Comparison of ENCODE assay signal across 24 cellular contexts in genomic region chr3:10956991-10957390, GRCh38. TPM values are rescaled to one million over a fixed set of nuclear protein-coding genes. Genes with fewer than 3 reads are reported as not detected.
"Had no signal": no experiment of that assay in that cellular context is flagged by ENCODE, and none has a peak within 500 bp of the region (broad histone marks: within the 10 kb centered on the region; RNA-seq: fewer than 3 reads in every experiment).

No MANE protein-coding gene starts in this region.

- ATAC-seq: activated CD8-positive, alpha-beta memory T cell treated with anti-CD3 and anti-CD28 coated beads, Interleukin-2, amount 10 ng/mL, durations not matched to agents 7 days and 5 days; activated T-cell treated with anti-CD3 and anti-CD28 coated beads, Interleukin-2, amount 50 U/mL, for 4 hours; natural killer cell; stimulated activated naive CD8-positive, alpha-beta T cell treated with anti-CD3 and anti-CD28 coated beads, Interleukin-15, amount 100 ng/mL, for 72 hours had no signal

- H3K36me3 ChIP-seq: colonic mucosa, prostate gland, SJSA1, tibial artery had no signal

- H3K27ac Mint-ChIP-seq: activated CD8-positive, alpha-beta memory T cell treated with anti-CD3 and anti-CD28 coated beads, Interleukin-2, amount 10 ng/mL, durations not matched to agents 7 days and 5 days; activated naive CD8-positive, alpha-beta T cell; natural killer cell; stimulated activated naive CD8-positive, alpha-beta T cell treated with anti-CD3 and anti-CD28 coated beads, Interleukin-15, amount 100 ng/mL, for 72 hours; T-helper 2 cell treated with Interferon-gamma antibody and Interleukin-4, amounts not matched to agents 5 μg/mL and 100 μg/mL, for 36 hours had no signal

- H3K9me3 ChIP-seq: colonic mucosa, prostate gland, SJSA1, tibial artery had no signal

- H3K36me3 Mint-ChIP-seq: activated CD8-positive, alpha-beta memory T cell treated with anti-CD3 and anti-CD28 coated beads, Interleukin-2, amount 10 ng/mL, durations not matched to agents 7 days and 5 days; activated naive CD8-positive, alpha-beta T cell; natural killer cell had no signal

- DNase-seq: activated CD4-positive, alpha-beta T cell treated with anti-CD3 and anti-CD28 coated beads, Interleukin-2, amount 50 U/mL, for 48 hours; activated CD4-positive, CD25-positive, alpha-beta regulatory T cell treated with anti-CD3 and anti-CD28 coated beads, Interleukin-2, amount 50 U/mL, for 72 hours; activated CD8-positive, alpha-beta memory T cell treated with anti-CD3 and anti-CD28 coated beads, Interleukin-2, amount 10 ng/mL, durations not matched to agents 7 days and 5 days; activated effector memory CD4-positive, alpha-beta T cell treated with anti-CD3 and anti-CD28 coated beads, Interleukin-2, amount 50 U/mL, for 16 hours; activated T-cell treated with anti-CD3 and anti-CD28 coated beads, Interleukin-2, amount 50 U/mL, for 4 hours; amygdala; colonic mucosa; effector CD4-positive, alpha-beta T cell; natural killer cell; occipital lobe; stimulated activated CD4-positive, alpha-beta T cell treated with anti-CD3 and anti-CD28 coated beads, Interleukin-15, amount 100 ng/mL, for 24 hours; stimulated activated CD4-positive, alpha-beta T cell treated with anti-CD3 and anti-CD28 coated beads, Interleukin-4, amount 100 ng/mL, for 24 hours; stimulated activated naive CD8-positive, alpha-beta T cell treated with anti-CD3 and anti-CD28 coated beads, Interleukin-15, amount 100 ng/mL, for 72 hours; SW 1271; tibial artery had no signal

- H3K9me3 Mint-ChIP-seq: activated T-cell treated with anti-CD3 and anti-CD28 coated beads, Interleukin-2, amount 50 U/mL, for 4 hours; natural killer cell; stimulated activated naive CD8-positive, alpha-beta T cell treated with anti-CD3 and anti-CD28 coated beads, Interleukin-15, amount 100 ng/mL, for 72 hours; T-helper 2 cell treated with Interferon-gamma antibody and Interleukin-4, amounts not matched to agents 5 μg/mL and 100 μg/mL, for 36 hours had no signal

- H3K4me3 ChIP-seq: colonic mucosa, lung, prostate gland, SJSA1, tibial artery had no signal

- H3K4me3 Mint-ChIP-seq: activated CD8-positive, alpha-beta memory T cell treated with anti-CD3 and anti-CD28 coated beads, Interleukin-2, amount 10 ng/mL, durations not matched to agents 7 days and 5 days; activated naive CD8-positive, alpha-beta T cell; activated T-cell treated with anti-CD3 and anti-CD28 coated beads, Interleukin-2, amount 50 U/mL, for 4 hours; natural killer cell; stimulated activated naive CD8-positive, alpha-beta T cell treated with anti-CD3 and anti-CD28 coated beads, Interleukin-15, amount 100 ng/mL, for 72 hours; T-helper 2 cell treated with Interferon-gamma antibody and Interleukin-4, amounts not matched to agents 5 μg/mL and 100 μg/mL, for 36 hours had no signal

- H3K4me1 Mint-ChIP-seq: activated CD8-positive, alpha-beta memory T cell treated with anti-CD3 and anti-CD28 coated beads, Interleukin-2, amount 10 ng/mL, durations not matched to agents 7 days and 5 days; natural killer cell; stimulated activated naive CD8-positive, alpha-beta T cell treated with anti-CD3 and anti-CD28 coated beads, Interleukin-15, amount 100 ng/mL, for 72 hours had no signal

- H3K27ac ChIP-seq: colonic mucosa, prostate gland, SJSA1, tibial artery had no signal

- H3K4me1 ChIP-seq: colonic mucosa, prostate gland, SJSA1 had no signal

- H3K27me3 ChIP-seq: colonic mucosa had no signal

RNA-seq across cellular contexts. Expression of gene SLC6A1, which starts 35.6 kb away (rescaled TPM):
- total RNA-seq: activated CD8-positive, alpha-beta memory T cell treated with anti-CD3 and anti-CD28 coated beads, Interleukin-2, amount 10 ng/mL, durations not matched to agents 7 days and 5 days; activated T-cell treated with anti-CD3 and anti-CD28 coated beads, Interleukin-2, amount 50 U/mL, for 4 hours; bronchial epithelial cell; endothelial cell of umbilical vein; fibroblast of lung; natural killer cell; SJSA1 had no signal
- polyA plus RNA-seq: endothelial cell of umbilical vein, fibroblast of lung, keratinocyte had no signal
